31 cellular contexts compared by ENCODE assay signal in the genomic region with DNA sequence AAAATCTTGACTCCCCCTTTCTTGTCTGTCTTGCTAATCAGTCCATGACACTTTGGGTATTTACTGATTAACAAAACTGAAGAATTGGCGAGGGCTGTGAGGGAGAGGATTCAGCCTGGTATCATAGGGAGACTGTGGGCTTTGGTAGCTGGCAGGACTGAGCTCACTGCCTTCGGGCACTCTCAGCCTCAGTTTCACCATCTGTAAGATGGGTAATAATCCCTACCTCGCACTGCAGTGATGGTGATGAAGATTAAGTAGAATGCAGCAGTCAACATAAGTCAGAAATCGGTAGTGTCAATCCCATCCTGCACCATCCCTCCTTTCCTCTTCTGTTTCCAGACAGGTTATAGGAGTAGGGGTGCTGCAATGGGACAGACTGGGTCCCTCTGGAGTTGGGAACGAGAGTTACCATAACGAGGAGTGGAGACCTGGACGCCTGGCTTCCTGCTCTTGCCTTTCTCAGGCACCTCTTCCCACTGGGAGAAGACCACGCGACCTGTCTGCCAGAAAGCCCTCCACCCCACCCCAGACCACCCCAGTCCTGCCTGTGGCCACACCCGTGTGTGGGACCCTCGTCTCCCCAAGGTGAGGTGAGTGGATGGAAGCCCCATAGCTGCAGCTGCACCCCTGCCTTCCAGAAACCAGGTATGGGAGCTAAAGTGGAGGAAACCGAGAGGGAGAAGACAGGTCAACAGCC.
DNase-seq lines count a peak whose midpoint lies in the region; ATAC-seq, FAIRE-seq and TF ChIP-seq lines count a peak whose summit lies in the region.
"Had no signal": no experiment of that assay in that cellular context is flagged by ENCODE, and none has a peak within 500 bp of the region (broad histone marks: within the 10 kb centered on the region; RNA-seq: fewer than 3 reads in every experiment).

No MANE protein-coding gene starts in this region.

- CTCF ChIA-PET in HepG2 (lab: Yijun Ruan, JAX; ENCODE audit: low intra/inter-chr PET ratio, low total read pairs) = no interaction called here

- TF ChIP-seq RAD21 in HepG2 (CRISPR knock-in tag; IDR thresholded peaks at IDR 0.05) = no peak

- H2BK5ac ChIP-seq in mesenchymal stem cell (ENCODE audit: low read depth, low read length, poor library complexity, severe bottlenecking) = no peak overlapping the region

- no peaks in the 10 kb centered on the region for H3K79me1 ChIP-seq in mesenchymal stem cell (replicated peaks; ENCODE audit: low read length, poor library complexity, severe bottlenecking)

- H4K8ac ChIP-seq in mesenchymal stem cell (ENCODE audit: low read length) = no peak overlapping the region

- TF ChIP-seq POLR2A in HepG2 (IDR thresholded peaks at IDR 0.05; ENCODE audit: insufficient read depth in 1 of 2, low read depth in 2 of 2, low read length in 2 of 2) (no peak), right lobe of liver (IDR thresholded peaks at IDR 0.05) (no peak), spleen (IDR thresholded peaks at IDR 0.05) (no peak), lower leg skin (IDR thresholded peaks at IDR 0.05) (no peak)

- H4K91ac ChIP-seq in mesenchymal stem cell (ENCODE audit: low read length) = no peak overlapping the region

- POLR2A ChIA-PET in HepG2 (lab: Yijun Ruan, JAX) = interaction anchor here (1.7 to 18.0 kb wide), 3 partner anchors 9 to 187 kb away, joined by 5 to 763 read pairs (median 724); no protein-coding TSS in a partner anchor

- H3K4ac ChIP-seq in mesenchymal stem cell (ENCODE audit: low read depth in 1 of 2, low read length in 2 of 2) = no peak overlapping the region

- no peak overlapping the region for H3K18ac ChIP-seq in mesenchymal stem cell (ENCODE audit: low read depth in 1 of 2, low read length in 2 of 2)

- no peak overlapping the region for H2BK15ac ChIP-seq in mesenchymal stem cell (ENCODE audit: low read depth, poor library complexity, severe bottlenecking)

- TF ChIP-seq CTCF in HepG2 (CRISPR knock-in tag; IDR thresholded peaks at IDR 0.05) = no peak
- TF ChIP-seq CTCF in right lobe of liver (IDR thresholded peaks at IDR 0.05) = no peak
- no peak for TF ChIP-seq CTCF in spleen (IDR thresholded peaks at IDR 0.05 in 8 of 11, conservative IDR thresholded peaks at IDR 0.05 in 3 of 11)
- no peak for TF ChIP-seq CTCF in lower leg skin (IDR thresholded peaks at IDR 0.05)

- H3K27me3 ChIP-seq in HepG2 (ENCODE audit: control insufficient read depth in 1 of 2, insufficient read depth in 2 of 2, low read length in 2 of 2) = no peaks in the 10 kb centered on the region
- H3K27me3 ChIP-seq in right lobe of liver = no peaks in the 10 kb centered on the region
- H3K27me3 ChIP-seq in mesenchymal stem cell (ENCODE audit: control insufficient read depth in 1 of 2, insufficient read depth in 1 of 2, low read length in 2 of 2) = peaks cover 0 to 20% of the 10 kb centered on the region in 2 experiments
- no peaks in the 10 kb centered on the region for H3K27me3 ChIP-seq in spleen (replicated peaks in 1 of 7)
- H3K27me3 ChIP-seq: BE2C, neural progenitor cell, SJSA1, upper lobe of right lung had no signal

- H3K27ac ChIP-seq in HepG2 (ENCODE audit: extremely low read length, insufficient read depth, low read length) (no peak overlapping the region), right lobe of liver (no peak overlapping the region), mesenchymal stem cell (ENCODE audit: low read length, poor library complexity, severe bottlenecking) (no peak overlapping the region), spleen (no peak overlapping the region)
- H3K27ac ChIP-seq: neural progenitor cell, SJSA1 had no signal

- no peaks in the 10 kb centered on the region for H4K20me1 ChIP-seq in HepG2 (ENCODE audit: insufficient read depth, low read length)

- no peaks in the 10 kb centered on the region for H3K79me2 ChIP-seq in HepG2 (ENCODE audit: insufficient read depth, low read length)

- no peak overlapping the region for H2AK5ac ChIP-seq in mesenchymal stem cell (ENCODE audit: low read length, severe bottlenecking)

- H3K23ac ChIP-seq in mesenchymal stem cell (ENCODE audit: low read length in 2 of 2) = no peak overlapping the region

- intact Hi-C loops in HepG2 (cut with micrococcal nuclease; ENCODE audit: unreplicated experiment) = no loop called here
- intact Hi-C loops in right lobe of liver (cut with DNase I) = loop anchor here in 1 of 2 donors (10.0 kb wide), 1 partner anchor 185 kb away; the partner anchor contains the start of gene RRBP1
- intact Hi-C loops in spleen (cut with DNase I; ENCODE audit: low total_unique reads) = no loop called here
- intact Hi-C loops in lower leg skin (cut with DNase I; ENCODE audit: low total_unique reads) = no loop called here

- H3K14ac ChIP-seq in mesenchymal stem cell (ENCODE audit: low read length in 2 of 2) = no peak overlapping the region

- FAIRE-seq in HepG2 (lab: Jason Lieb, UNC) = no peak
- FAIRE-seq: GM18507 had no signal

- H2BK12ac ChIP-seq in mesenchymal stem cell (ENCODE audit: low read length in 2 of 2) = peak overlapping the region in 1 of 2 experiments; percentile 18

- DNase-seq in HepG2 (ENCODE audit: low spot score) = no peak
- no peak for DNase-seq in right lobe of liver
- no peak for DNase-seq in mesenchymal stem cell
- DNase-seq in spleen = peak; percentile 66
- DNase-seq in SHP77 (lab: John Stamatoyannopoulos, UW) = no peak
- no peak for DNase-seq in lower leg skin (ENCODE audit: low spot score in 2 of 2)
- DNase-seq: ACHN; activated B cell treated with CpG ODN at 0.5 μM for 24 hours; activated CD4-positive, alpha-beta T cell treated with anti-CD3 and anti-CD28 coated beads, Interleukin-2, amount 10 ng/mL, durations not matched to agents 7 days and 5 days; activated gamma-delta T cell treated with Interleukin-2 at 50 U/mL for 16 hours; activated T-cell treated with anti-CD3 and anti-CD28 coated beads, Interleukin-2, amount 50 U/mL, for 24 hours; BE2C; caudate nucleus; cortex of kidney; effector memory CD4-positive, alpha-beta T cell; EL; glutamatergic neuron; NCI-H1092 treated with DMSO at 0.1 percent for 48 hours; NCI-H1694 treated with DMSO at 0.1 percent for 48 hours; NCI-H446; NCI-H774; stimulated activated CD4-positive, alpha-beta T cell treated with anti-CD3 and anti-CD28 coated beads, Interleukin-15, amount 100 ng/mL, for 24 hours; stimulated activated CD4-positive, alpha-beta T cell treated with anti-CD3 and anti-CD28 coated beads, Interleukin-4, amount 100 ng/mL, for 4 hours; substantia nigra; T1000 had no signal

- H3K4me2 ChIP-seq in HepG2 (ENCODE audit: low read depth, low read length) = no peak overlapping the region
- H3K4me2 ChIP-seq in mesenchymal stem cell (ENCODE audit: low read length, poor library complexity, severe bottlenecking) = no peak overlapping the region
- H3K4me2 ChIP-seq: neural progenitor cell had no signal

- no TSS peak for BruUV-seq in HepG2 (replicated peaks; lab: Mats Ljungman, UMichigan)

- H3K9ac ChIP-seq in HepG2 (ENCODE audit: insufficient read depth, low read depth, low read length) = no peak overlapping the region
- H3K9ac ChIP-seq in mesenchymal stem cell (ENCODE audit: low read length) = peak overlapping the region; percentile 88
- H3K9ac ChIP-seq: neural progenitor cell had no signal

- no peak overlapping the region for H2AFZ ChIP-seq in HepG2 (ENCODE audit: low read length)
- H2AFZ ChIP-seq in mesenchymal stem cell (ENCODE audit: low read depth, low read length) = no peak overlapping the region
- H2AFZ ChIP-seq: neural progenitor cell had no signal

- ATAC-seq in HepG2 (no peak), right lobe of liver (no peak), GM21576 (IDR thresholded peaks at IDR 0.05; ENCODE audit: unreplicated experiment) (no peak)
- ATAC-seq: left lobe of liver, upper lobe of right lung had no signal

- H2BK120ac ChIP-seq in mesenchymal stem cell (ENCODE audit: low read depth, low read length) = no peak overlapping the region

- H3K9me3 ChIP-seq in HepG2 (ENCODE audit: low read length) (no peaks in the 10 kb centered on the region), right lobe of liver (no peaks in the 10 kb centered on the region), mesenchymal stem cell (ENCODE audit: control insufficient read depth, low read length) (no peaks in the 10 kb centered on the region), spleen (no peaks in the 10 kb centered on the region)
- H3K9me3 ChIP-seq: BE2C, SJSA1, upper lobe of right lung had no signal

- H3K4me3 ChIP-seq in HepG2 (replicated peaks in 1 of 3; ENCODE audit: insufficient read depth in 1 of 3, low read depth in 2 of 3, low read length in 3 of 3) (no peak overlapping the region), right lobe of liver (no peak overlapping the region), mesenchymal stem cell (ENCODE audit: insufficient read depth in 1 of 2, low read depth in 1 of 2, low read length in 2 of 2) (peak overlapping the region in 1 of 2 experiments; percentile 70), spleen (no peak overlapping the region), lower leg skin (ENCODE audit: low read depth, poor library complexity, severe bottlenecking) (no peak overlapping the region)
- H3K4me3 ChIP-seq: neural progenitor cell, SJSA1, upper lobe of right lung had no signal

- WGBS in HepG2 (ENCODE audit: low lambda C conversion rate) = 90% methylated on average over 12 of the region's 12 CpGs
- WGBS in right lobe of liver (ENCODE audit: insufficient coverage, low coverage, low lambda C conversion rate, missing lambda C conversion rate) = 66% methylated on average over 6 of the region's 12 CpGs
- 85% methylated on average over 5 of the region's 12 CpGs for WGBS in mesenchymal stem cell
- WGBS in spleen, 5 donors = 74 to 86% (median 83%) methylated on average over 12 of the region's 12 CpGs
- 83 to 85% methylated on average over 12 of the region's 12 CpGs for WGBS in lower leg skin, 2 donors

- H3K36me3 ChIP-seq in HepG2 (replicated peaks in 1 of 2; ENCODE audit: control insufficient read depth in 1 of 2, insufficient read depth in 2 of 2, low read length in 2 of 2) (no peaks in the 10 kb centered on the region), right lobe of liver (no peaks in the 10 kb centered on the region), mesenchymal stem cell (ENCODE audit: control insufficient read depth in 1 of 2, insufficient read depth in 2 of 2, low read depth in 1 of 2, low read length in 2 of 2) (no peaks in the 10 kb centered on the region), spleen (no peaks in the 10 kb centered on the region)
- H3K36me3 ChIP-seq: BE2C, neural progenitor cell, SJSA1, upper lobe of right lung had no signal

- no peak for TF ChIP-seq EP300 in HepG2 (IDR thresholded peaks at IDR 0.05; ENCODE audit: low read depth in 2 of 2, low read length in 2 of 2)
- TF ChIP-seq EP300 in HepG2 (CRISPR knock-in tag; IDR thresholded peaks at IDR 0.05; ENCODE audit: borderline replicate concordance) = no peak

- H3K4me1 ChIP-seq in HepG2 (ENCODE audit: insufficient read depth, low read length) (peaks cover 77% of the 10 kb centered on the region), right lobe of liver (peaks cover 0 to 20% (median 8%) of the 10 kb centered on the region in 4 donors), mesenchymal stem cell (ENCODE audit: control insufficient read depth, insufficient read depth, low read depth, low read length) (no peaks in the 10 kb centered on the region), spleen (peaks cover 5 to 47% (median 20%) of the 10 kb centered on the region in 6 donors)
- H3K4me1 ChIP-seq: neural progenitor cell had no signal

- in situ Hi-C loops in HepG2 (cut with HindIII; ENCODE audit: extremely low pct_ligation_motif_present, low pct_unique_long_range_greater_than_20kb) = no loop called here
